ENCODE assay signal across 8 cellular contexts in genomic region chr6:87151471-87151785, GRCh38. TPM values are rescaled to one million over a fixed set of nuclear protein-coding genes. Genes with fewer than 3 reads are reported as not detected.
DNase-seq lines count a peak whose midpoint lies in the region; ATAC-seq and TF ChIP-seq lines count a peak whose summit lies in the region.

No MANE protein-coding gene starts in this region.

- H3K27ac ChIP-seq in cardiac muscle cell (peak overlapping the region; percentile 68), upper lobe of right lung (peak overlapping the region; percentile 93)

- H3K27me3 Mint-ChIP-seq in memory B cell, result no peaks in the 10 kb centered on the region

- H3K27me3 ChIP-seq in cardiac muscle cell (peaks cover 4% of the 10 kb centered on the region), upper lobe of right lung (no peaks in the 10 kb centered on the region)

- ATAC-seq in memory B cell (ENCODE audit: low read depth), result no peak
- ATAC-seq in upper lobe of right lung, result no peak
- no peak for ATAC-seq in GM21381 (IDR thresholded peaks at IDR 0.05; ENCODE audit: unreplicated experiment)
- no peak for ATAC-seq in HG03139 (IDR thresholded peaks at IDR 0.05; ENCODE audit: unreplicated experiment)

- in situ Hi-C loops in astrocyte of the cerebellum (cut with HindIII; ENCODE audit: low sequenced_read_pairs), result no loop called here

- H3K9me3 ChIP-seq in cardiac muscle cell (ENCODE audit: low read depth), result no peaks in the 10 kb centered on the region
- H3K9me3 ChIP-seq in upper lobe of right lung, result no peaks in the 10 kb centered on the region

- H3K4me1 ChIP-seq in cardiac muscle cell (ENCODE audit: low read depth) (peaks cover 9% of the 10 kb centered on the region), upper lobe of right lung (peaks cover 26% of the 10 kb centered on the region)

- H3K27ac Mint-ChIP-seq in memory B cell, result peak overlapping the region; percentile 95

- H3K4me3 Mint-ChIP-seq in memory B cell, result peak overlapping the region; percentile 91

- H3K4me3 ChIP-seq in cardiac muscle cell (peak overlapping the region; percentile 18), astrocyte of the cerebellum (ENCODE audit: low read depth, low read length) (peak overlapping the region; percentile 38), upper lobe of right lung (peak overlapping the region; percentile 71)

- H3K9me3 Mint-ChIP-seq in memory B cell, result no peaks in the 10 kb centered on the region

- TF ChIP-seq CTCF in cardiac muscle cell (IDR thresholded peaks at IDR 0.05; ENCODE audit: low read depth, low read length) (no peak), astrocyte of the cerebellum (IDR thresholded peaks at IDR 0.05; ENCODE audit: low read depth, low read length, missing control alignments) (no peak), upper lobe of right lung (IDR thresholded peaks at IDR 0.05) (no peak)

- H3K36me3 ChIP-seq in cardiac muscle cell (no peaks in the 10 kb centered on the region), upper lobe of right lung (no peaks in the 10 kb centered on the region)

- no peaks in the 10 kb centered on the region for H3K36me3 Mint-ChIP-seq in memory B cell

- intact Hi-C loops in cardiac septum (cut with DNase I) (loop anchor here (5.0 kb wide), 1 partner anchor 86 kb away; no protein-coding TSS in a partner anchor), upper lobe of right lung (cut with DNase I) (no loop called here)

- DNase-seq in cardiac muscle cell (ENCODE audit: low read depth in 1 of 2, low spot score in 1 of 2) (no peak), cardiac septum (ENCODE audit: low spot score) (no peak), astrocyte of the cerebellum (ENCODE audit: low read depth) (no peak), memory B cell (ENCODE audit: low spot score in 2 of 2) (no peak), upper lobe of right lung (no peak), inferior parietal cortex (ENCODE audit: extremely low spot score) (no peak)

- H3K4me1 Mint-ChIP-seq in memory B cell, result peaks cover 22% of the 10 kb centered on the region

RNA-seq across cellular contexts. Expression of gene ZNF292, which starts 3.9 kb away (rescaled TPM):
- total RNA-seq in cardiac muscle cell (43.3 and 48.7 TPM in 2 replicates), cardiac septum (34.5 TPM), upper lobe of right lung (34.0 TPM)
- polyA plus RNA-seq in cardiac muscle cell, result 50.4 and 60.1 TPM in 2 replicates

RNA-seq across cellular contexts. Expression of gene CGA, which starts 56.5 kb away (rescaled TPM):
- total RNA-seq in cardiac muscle cell, result 0.53 TPM in 1 of 2 replicates, not detected in the other
- 0.51 and 1.2 TPM in 2 replicates for polyA plus RNA-seq in cardiac muscle cell
- total RNA-seq in cardiac septum, result not detected
- not detected for total RNA-seq in upper lobe of right lung

Comparison
In these comparisons a context has a peak if more than half of its experiments do, and no peak if none do; other contexts are left out.
1. H3K4me3 ChIP-seq: peak in every context shown above with its lines; median percentile 71 in upper lobe of right lung; 38 in astrocyte of the cerebellum; 18 in cardiac muscle cell.